In genomic region chrX:95076449-95076848, GRCh38 we compare ENCODE assay signal across 8 cellular contexts.
DNase-seq lines count a peak whose midpoint lies in the region; ATAC-seq, FAIRE-seq and TF ChIP-seq lines count a peak whose summit lies in the region.

No MANE protein-coding gene starts in this region.

- no peaks in the 10 kb centered on the region for H3K36me3 ChIP-seq in HEK293 (ENCODE audit: control insufficient read depth in 2 of 2, insufficient read depth in 1 of 2, low read length in 2 of 2)

- CTCF ChIA-PET in HEK293 (lab: Yijun Ruan, JAX): interaction anchor here (0.6 to 3.3 kb wide), 12 partner anchors 9 to 396 kb away, joined by 3 to 10 read pairs (median 4); no protein-coding TSS in a partner anchor

- DNase-seq in D721Med (ENCODE audit: insufficient read length, low spot score) (no peak), RKO (ENCODE audit: low spot score) (peak; percentile 62), fibroblast of villous mesenchyme (ENCODE audit: low read depth) (peak; percentile 28), SIG-M5 (lab: John Stamatoyannopoulos, UW) (no peak), 8988T (no peak)
- DNase-seq in stimulated activated CD8-positive, alpha-beta memory T cell treated with anti-CD3 and anti-CD28 coated beads, Interleukin-4, amount 100 ng/mL, for 48 hours: no peak

- H3K9me3 ChIP-seq in HEK293 (ENCODE audit: control insufficient read depth, insufficient read depth, low read depth, low read length): no peaks in the 10 kb centered on the region

- TF ChIP-seq CTCF in D721Med (IDR thresholded peaks at IDR 0.05; ENCODE audit: insufficient read depth, missing control alignments): peak; percentile 54
- no peak for TF ChIP-seq CTCF in HEK293 (tag by site-specific recombination; IDR thresholded peaks at IDR 0.05)
- peak; percentile 62 for TF ChIP-seq CTCF in fibroblast of villous mesenchyme (IDR thresholded peaks at IDR 0.05; ENCODE audit: insufficient read depth, low read depth, low read length)

- no peak for FAIRE-seq in D721Med (lab: Jason Lieb, UNC)

- H3K4me1 ChIP-seq in HEK293 (ENCODE audit: control insufficient read depth, insufficient read depth, low read length): no peaks in the 10 kb centered on the region

- no peak overlapping the region for H3K27ac ChIP-seq in HEK293 (ENCODE audit: extremely low read depth, low read depth, low read length)

- no peak for ATAC-seq in HG02938 (IDR thresholded peaks at IDR 0.05; ENCODE audit: unreplicated experiment)

- POLR2A ChIA-PET in HEK293 (lab: Yijun Ruan, JAX): no interaction called here

- no peak overlapping the region for H3K4me3 ChIP-seq in HEK293 (ENCODE audit: low read depth, low read length)
- H3K4me3 ChIP-seq in fibroblast of villous mesenchyme (ENCODE audit: low read depth, low read length): no peak overlapping the region

TF ChIP-seq in HEK293, 187 proteins besides CTCF, POLR2A, EP300 and RAD21:
- TF ChIP-seq ZFP41 (tag by site-specific recombination; IDR thresholded peaks at IDR 0.05; ENCODE audit: borderline replicate concordance) (no peak), ZNF654 (tag by site-specific recombination; IDR thresholded peaks at IDR 0.05; ENCODE audit: low read depth) (peak; percentile 63), ZBTB1 (tag by site-specific recombination; IDR thresholded peaks at IDR 0.05) (no peak)

Comparison
In these comparisons a context has a peak if more than half of its experiments do, and no peak if none do; other contexts are left out.
1. DNase-seq: peak in RKO (single experiment) and fibroblast of villous mesenchyme (single experiment); none in D721Med (single experiment), SIG-M5 (single experiment), stimulated activated CD8-positive, alpha-beta memory T cell treated with anti-CD3 and anti-CD28 coated beads, Interleukin-4, amount 100 ng/mL, for 48 hours (single experiment) and 8988T (single experiment).